Comparison of ENCODE assay signal across 13 cellular contexts in genomic region chr2:179248024-179248348, GRCh38. TPM values are rescaled to one million over a fixed set of nuclear protein-coding genes. Genes with fewer than 3 reads are reported as not detected.
DNase-seq lines count a peak whose midpoint lies in the region; ATAC-seq and TF ChIP-seq lines count a peak whose summit lies in the region.
"Had no signal": no experiment of that assay in that cellular context is flagged by ENCODE, and none has a peak within 500 bp of the region (broad histone marks: within the 10 kb centered on the region; RNA-seq: fewer than 3 reads in every experiment).

No MANE protein-coding gene starts in this region.

- H3K9me3 Mint-ChIP-seq in activated T-cell treated with anti-CD3 and anti-CD28 coated beads, Interleukin-2, amount 50 U/mL, for 4 hours, result peaks cover 7% of the 10 kb centered on the region
- H3K9me3 Mint-ChIP-seq in activated T-cell treated with anti-CD3 and anti-CD28 coated beads, Interleukin-2, amount 50 U/mL, for 24 hours, result peaks cover 2% of the 10 kb centered on the region
- H3K9me3 Mint-ChIP-seq in stimulated activated naive B cell treated with anti-CD40 and anti-IgM and Interleukin-4, amounts not matched to agents 10 μg/mL and 1 μg/mL and 100 μg/mL, for 72 hours, result peaks cover 2 to 5% of the 10 kb centered on the region in 2 donors

- no peaks in the 10 kb centered on the region for H3K27me3 Mint-ChIP-seq in activated T-cell treated with anti-CD3 and anti-CD28 coated beads, Interleukin-2, amount 50 U/mL, for 4 hours (ENCODE audit: low read depth)
- H3K27me3 Mint-ChIP-seq in activated T-cell treated with anti-CD3 and anti-CD28 coated beads, Interleukin-2, amount 50 U/mL, for 24 hours, result no peaks in the 10 kb centered on the region
- H3K27me3 Mint-ChIP-seq in stimulated activated naive B cell treated with anti-CD40 and anti-IgM and Interleukin-4, amounts not matched to agents 10 μg/mL and 1 μg/mL and 100 μg/mL, for 72 hours, result no peaks in the 10 kb centered on the region

- H3K4me3 ChIP-seq in OCI-LY7 (ENCODE audit: low read depth, low read length, poor library complexity, severe bottlenecking), result no peak overlapping the region
- no peak overlapping the region for H3K4me3 ChIP-seq in GM23248
- H3K4me3 ChIP-seq: gastroesophageal sphincter, stomach had no signal

- DNase-seq in activated T-cell treated with anti-CD3 and anti-CD28 coated beads, Interleukin-2, amount 50 U/mL, for 4 hours, result no peak
- no peak for DNase-seq in activated T-cell treated with anti-CD3 and anti-CD28 coated beads, Interleukin-2, amount 50 U/mL, for 24 hours
- DNase-seq in OCI-LY7 (ENCODE audit: low spot score) (no peak), NCI-H510A (lab: John Stamatoyannopoulos, UW) (no peak), GM23248 (no peak), RKO (ENCODE audit: low spot score) (no peak)
- no peak for DNase-seq in stimulated activated naive B cell treated with anti-CD40 and anti-IgM and Interleukin-4, amounts not matched to agents 10 μg/mL and 1 μg/mL and 100 μg/mL, for 72 hours
- DNase-seq: activated naive CD4-positive, alpha-beta T cell treated with anti-CD3 and anti-CD28 coated beads for 36 hours; caudate nucleus; SK-N-SH; stomach had no signal

- POLR2A ChIA-PET in OCI-LY7 (lab: Charles Lee), result interaction anchor here (0.7 kb wide), 1 partner anchor 198 kb away, joined by 3 read pairs; the partner anchor contains the start of gene CCDC141

- peaks cover 62% of the 10 kb centered on the region for H3K4me1 Mint-ChIP-seq in activated T-cell treated with anti-CD3 and anti-CD28 coated beads, Interleukin-2, amount 50 U/mL, for 4 hours (ENCODE audit: low read depth)
- peaks cover 47% of the 10 kb centered on the region for H3K4me1 Mint-ChIP-seq in activated T-cell treated with anti-CD3 and anti-CD28 coated beads, Interleukin-2, amount 50 U/mL, for 24 hours (ENCODE audit: low read depth)
- H3K4me1 Mint-ChIP-seq in stimulated activated naive B cell treated with anti-CD40 and anti-IgM and Interleukin-4, amounts not matched to agents 10 μg/mL and 1 μg/mL and 100 μg/mL, for 72 hours, result peaks cover 38 to 74% of the 10 kb centered on the region in 2 donors

- H2AFZ ChIP-seq in OCI-LY7 (ENCODE audit: low read length) (peak overlapping the region; percentile 60; the same call in 1 of the 2 replicates), GM23248 (no peak overlapping the region)

- H3K4me2 ChIP-seq in OCI-LY7 (ENCODE audit: low read length), result peak overlapping the region; percentile 42; the same call in 1 of the 2 replicates
- no peak overlapping the region for H3K4me2 ChIP-seq in GM23248 (ENCODE audit: unreplicated experiment)
- H3K4me2 ChIP-seq: SK-N-SH had no signal

- BruUV-seq in OCI-LY7 (replicated peaks; lab: Mats Ljungman, UMichigan), result no TSS peak

- H3K79me2 ChIP-seq in OCI-LY7 (ENCODE audit: insufficient read depth, low read depth, low read length), result peaks cover 4% of the 10 kb centered on the region; the same call in 1 of the 2 replicates
- peaks cover 100% of the 10 kb centered on the region for H3K79me2 ChIP-seq in GM23248 (ENCODE audit: insufficient read depth)

- H3K9me3 ChIP-seq in OCI-LY7 (ENCODE audit: low read length), result no peaks in the 10 kb centered on the region; the same call in 1 of the 2 replicates
- no peaks in the 10 kb centered on the region for H3K9me3 ChIP-seq in GM23248 (ENCODE audit: low read depth)
- H3K9me3 ChIP-seq: gastroesophageal sphincter, SK-N-SH, stomach had no signal

- peaks cover 33% of the 10 kb centered on the region for H3K4me1 ChIP-seq in OCI-LY7 (ENCODE audit: insufficient read depth, low read length, poor library complexity, severe bottlenecking)
- peaks cover 25% of the 10 kb centered on the region; the same call in 1 of the 2 replicates for H3K4me1 ChIP-seq in GM23248 (ENCODE audit: insufficient read depth)

- H3F3A ChIP-seq in GM23248 (ENCODE audit: insufficient read depth), result peaks cover 14% of the 10 kb centered on the region

- H3K27ac Mint-ChIP-seq in activated T-cell treated with anti-CD3 and anti-CD28 coated beads, Interleukin-2, amount 50 U/mL, for 24 hours, result no peak overlapping the region
- H3K27ac Mint-ChIP-seq in stimulated activated naive B cell treated with anti-CD40 and anti-IgM and Interleukin-4, amounts not matched to agents 10 μg/mL and 1 μg/mL and 100 μg/mL, for 72 hours, result peak overlapping the region; percentile 75
- H3K27ac Mint-ChIP-seq: activated naive CD4-positive, alpha-beta T cell treated with anti-CD3 and anti-CD28 coated beads for 36 hours had no signal

- TF ChIP-seq CTCF in OCI-LY7 (conservative IDR thresholded peaks at IDR 0.05; ENCODE audit: low read length), result no peak

- in situ Hi-C loops in GM23248 (cut with MboI), result loop anchor here (25.0 kb wide), 2 partner anchors 89 to 489 kb away; no protein-coding TSS in a partner anchor

- H3K27ac ChIP-seq in OCI-LY7 (ENCODE audit: low read depth, low read length, poor library complexity, severe bottlenecking) (no peak overlapping the region), GM23248 (no peak overlapping the region)
- H3K27ac ChIP-seq: gastroesophageal sphincter, stomach had no signal

- H3K27me3 ChIP-seq in GM23248 (replicated peaks; ENCODE audit: insufficient read depth), result no peaks in the 10 kb centered on the region
- H3K27me3 ChIP-seq: gastroesophageal sphincter, stomach had no signal

- no peak overlapping the region for H3K9ac ChIP-seq in GM23248
- H3K9ac ChIP-seq: SK-N-SH had no signal

- CTCF ChIA-PET in OCI-LY7 (lab: Charles Lee; ENCODE audit: unreplicated experiment), result no interaction called here

- H3K36me3 Mint-ChIP-seq in activated T-cell treated with anti-CD3 and anti-CD28 coated beads, Interleukin-2, amount 50 U/mL, for 4 hours (ENCODE audit: insufficient read depth), result no peaks in the 10 kb centered on the region
- H3K36me3 Mint-ChIP-seq in activated T-cell treated with anti-CD3 and anti-CD28 coated beads, Interleukin-2, amount 50 U/mL, for 24 hours (ENCODE audit: low read depth), result no peaks in the 10 kb centered on the region
- peaks cover 13 to 19% of the 10 kb centered on the region in 2 donors for H3K36me3 Mint-ChIP-seq in stimulated activated naive B cell treated with anti-CD40 and anti-IgM and Interleukin-4, amounts not matched to agents 10 μg/mL and 1 μg/mL and 100 μg/mL, for 72 hours

- intact Hi-C loops in OCI-LY7 (cut with micrococcal nuclease; ENCODE audit: unreplicated experiment), result no loop called here

- H4K20me1 ChIP-seq in OCI-LY7 (ENCODE audit: insufficient read depth, low read length), result no peaks in the 10 kb centered on the region
- 0 out of 2 replicates have a peak, but pooled peaks cover under 1% of the 10 kb centered on the region for H4K20me1 ChIP-seq in GM23248 (ENCODE audit: insufficient read depth)

- no peak for ATAC-seq in activated T-cell treated with anti-CD3 and anti-CD28 coated beads, Interleukin-2, amount 50 U/mL, for 4 hours
- ATAC-seq in HG02588 (IDR thresholded peaks at IDR 0.05; ENCODE audit: unreplicated experiment), result peak; percentile 8
- peak; percentile 33 to 36 for ATAC-seq in stimulated activated naive B cell treated with anti-CD40 and anti-IgM and Interleukin-4, amounts not matched to agents 10 μg/mL and 1 μg/mL and 100 μg/mL, for 72 hours (replicated peaks)
- ATAC-seq: gastroesophageal sphincter had no signal

- H3K4me3 Mint-ChIP-seq in activated T-cell treated with anti-CD3 and anti-CD28 coated beads, Interleukin-2, amount 50 U/mL, for 4 hours, result peak overlapping the region; percentile 62
- H3K4me3 Mint-ChIP-seq in activated T-cell treated with anti-CD3 and anti-CD28 coated beads, Interleukin-2, amount 50 U/mL, for 24 hours, result no peak overlapping the region
- peak overlapping the region; percentile 19 to 57 for H3K4me3 Mint-ChIP-seq in stimulated activated naive B cell treated with anti-CD40 and anti-IgM and Interleukin-4, amounts not matched to agents 10 μg/mL and 1 μg/mL and 100 μg/mL, for 72 hours
- H3K4me3 Mint-ChIP-seq: activated naive CD4-positive, alpha-beta T cell treated with anti-CD3 and anti-CD28 coated beads for 36 hours had no signal

- H3K36me3 ChIP-seq in OCI-LY7 (ENCODE audit: insufficient read depth, low read length) (no peaks in the 10 kb centered on the region), GM23248 (ENCODE audit: low read depth) (no peaks in the 10 kb centered on the region)
- H3K36me3 ChIP-seq: gastroesophageal sphincter, stomach had no signal

- H3K9me2 ChIP-seq in OCI-LY7 (ENCODE audit: insufficient read depth, low read length) (no peaks in the 10 kb centered on the region), GM23248 (ENCODE audit: insufficient read depth) (no peaks in the 10 kb centered on the region)
- H3K9me2 ChIP-seq: SK-N-SH had no signal

- whole genome bisulfite sequencing in GM23248 (ENCODE audit: low coverage in 1 of 2, low lambda C conversion rate in 2 of 2, missing lambda C conversion rate in 2 of 2), 2 experiments, result 52 to 82% methylated on average over 1 of the region's 1 CpG

RNA-seq across cellular contexts. Expression of gene SESTD1, which starts 16.6 kb away (rescaled TPM):
- total RNA-seq in activated T-cell treated with anti-CD3 and anti-CD28 coated beads, Interleukin-2, amount 50 U/mL, for 4 hours, result 1 to 10 TPM; 2.7 to 6.2 (median 4.8) TPM
- 3.2 and 3.6 TPM in 2 replicates for total RNA-seq in OCI-LY7 (2014; rRNA removed; shearing (Covaris generic))
- 14.6 and 21.4 TPM in 2 replicates for total RNA-seq in OCI-LY7 (2022)
- total RNA-seq in GM23248 (2014; rRNA removed; shearing (Covaris generic)), result 22.5 and 28.3 TPM in 2 replicates
- polyA plus RNA-seq in GM23248 (2016; fragmentation: Nextera tagmentation; extraction: Ambion mirVana), result 71.1 and 77.1 TPM in 2 replicates

Comparison
In these comparisons a context has a peak if more than half of its experiments do, and no peak if none do; other contexts are left out.
1. ATAC-seq: peak in HG02588 (single experiment) and stimulated activated naive B cell treated with anti-CD40 and anti-IgM and Interleukin-4, amounts not matched to agents 10 μg/mL and 1 μg/mL and 100 μg/mL, for 72 hours (2 of 2); none in activated T-cell treated with anti-CD3 and anti-CD28 coated beads, Interleukin-2, amount 50 U/mL, for 4 hours (0 of 2).